Comparison of ENCODE assay signal across 1 cellular context in genomic region chr11:284081-285020, GRCh38.
TF ChIP-seq lines count a peak whose summit lies in the region.

No MANE protein-coding gene starts in this region.

TF ChIP-seq in HepG2, 621 proteins besides CTCF, POLR2A, EP300 and RAD21:
- TF ChIP-seq CHD2 (IDR thresholded peaks at IDR 0.05; ENCODE audit: low read depth, low read length) (no peak), NFYB (CRISPR knock-in tag; IDR thresholded peaks at IDR 0.05) (no peak), RXRA (CRISPR knock-in tag; IDR thresholded peaks at IDR 0.05) (peak; percentile 26; the same call in 1 of the 2 replicates), KDM2A (CRISPR knock-in tag; IDR thresholded peaks at IDR 0.05; ENCODE audit: borderline replicate concordance, low read depth) (0 out of 2 replicates have a peak, but pooled peaks have one; percentile 26), MXD1 (CRISPR knock-in tag; IDR thresholded peaks at IDR 0.05) (no peak), ZNF768 (CRISPR knock-in tag; IDR thresholded peaks at IDR 0.05) (0 out of 2 replicates have a peak, but pooled peaks have one; percentile 6), ZFP41 (CRISPR knock-in tag; IDR thresholded peaks at IDR 0.05; ENCODE audit: borderline replicate concordance) (no peak)
- TF ChIP-seq, protein P1, sequence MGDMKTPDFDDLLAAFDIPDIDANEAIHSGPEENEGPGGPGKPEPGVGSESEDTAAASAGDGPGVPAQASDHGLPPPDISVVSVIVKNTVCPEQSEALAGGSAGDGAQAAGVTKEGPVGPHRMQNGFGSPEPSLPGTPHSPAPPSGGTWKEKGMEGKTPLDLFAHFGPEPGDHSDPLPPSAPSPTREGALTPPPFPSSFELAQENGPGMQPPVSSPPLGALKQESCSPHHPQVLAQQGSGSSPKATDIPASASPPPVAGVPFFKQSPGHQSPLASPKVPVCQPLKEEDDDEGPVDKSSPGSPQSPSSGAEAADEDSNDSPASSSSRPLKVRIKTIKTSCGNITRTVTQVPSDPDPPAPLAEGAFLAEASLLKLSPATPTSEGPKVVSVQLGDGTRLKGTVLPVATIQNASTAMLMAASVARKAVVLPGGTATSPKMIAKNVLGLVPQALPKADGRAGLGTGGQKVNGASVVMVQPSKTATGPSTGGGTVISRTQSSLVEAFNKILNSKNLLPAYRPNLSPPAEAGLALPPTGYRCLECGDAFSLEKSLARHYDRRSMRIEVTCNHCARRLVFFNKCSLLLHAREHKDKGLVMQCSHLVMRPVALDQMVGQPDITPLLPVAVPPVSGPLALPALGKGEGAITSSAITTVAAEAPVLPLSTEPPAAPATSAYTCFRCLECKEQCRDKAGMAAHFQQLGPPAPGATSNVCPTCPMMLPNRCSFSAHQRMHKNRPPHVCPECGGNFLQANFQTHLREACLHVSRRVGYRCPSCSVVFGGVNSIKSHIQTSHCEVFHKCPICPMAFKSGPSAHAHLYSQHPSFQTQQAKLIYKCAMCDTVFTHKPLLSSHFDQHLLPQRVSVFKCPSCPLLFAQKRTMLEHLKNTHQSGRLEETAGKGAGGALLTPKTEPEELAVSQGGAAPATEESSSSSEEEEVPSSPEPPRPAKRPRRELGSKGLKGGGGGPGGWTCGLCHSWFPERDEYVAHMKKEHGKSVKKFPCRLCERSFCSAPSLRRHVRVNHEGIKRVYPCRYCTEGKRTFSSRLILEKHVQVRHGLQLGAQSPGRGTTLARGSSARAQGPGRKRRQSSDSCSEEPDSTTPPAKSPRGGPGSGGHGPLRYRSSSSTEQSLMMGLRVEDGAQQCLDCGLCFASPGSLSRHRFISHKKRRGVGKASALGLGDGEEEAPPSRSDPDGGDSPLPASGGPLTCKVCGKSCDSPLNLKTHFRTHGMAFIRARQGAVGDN (CRISPR knock-in tag; IDR thresholded peaks at IDR 0.05), result peak; percentile 3; the same call in 1 of the 2 replicates
